ENCODE assay signal across 7 cellular contexts in genomic region chr11:46618789-46619188, GRCh38. TPM values are rescaled to one million over a fixed set of nuclear protein-coding genes. Genes with fewer than 3 reads are reported as not detected.
DNase-seq lines count a peak whose midpoint lies in the region; ATAC-seq and TF ChIP-seq lines count a peak whose summit lies in the region.

No MANE protein-coding gene starts in this region.

- peaks cover 11% of the 10 kb centered on the region for H3K4me1 ChIP-seq in GM23338 (ENCODE audit: insufficient read depth)
- peaks cover 28% of the 10 kb centered on the region for H3K4me1 ChIP-seq in OCI-LY7 (ENCODE audit: insufficient read depth, low read length, poor library complexity, severe bottlenecking)
- H3K4me1 ChIP-seq in duodenal mucosa (ENCODE audit: control insufficient read depth in 1 of 2, insufficient read depth in 2 of 2, low read length in 2 of 2) = peaks cover 20 to 24% of the 10 kb centered on the region in 2 donors

- H3F3A ChIP-seq in GM23338 (replicated peaks; ENCODE audit: low read depth) = peaks cover 15% of the 10 kb centered on the region; the same call in 1 of the 2 replicates

- H3K27me3 Mint-ChIP-seq in GM23338 (ENCODE audit: insufficient read depth, low read depth, poor library complexity) = peaks cover 6% of the 10 kb centered on the region
- no peaks in the 10 kb centered on the region for H3K27me3 Mint-ChIP-seq in progenitor cell of endocrine pancreas

- H3K27me3 ChIP-seq in GM23338 (ENCODE audit: insufficient read depth) = no peaks in the 10 kb centered on the region
- no peaks in the 10 kb centered on the region for H3K27me3 ChIP-seq in duodenal mucosa (ENCODE audit: control insufficient read depth in 1 of 2, insufficient read depth in 2 of 2, low read length in 2 of 2)

- H3K4me3 Mint-ChIP-seq in GM23338 = peak overlapping the region; percentile 93
- H3K4me3 Mint-ChIP-seq in progenitor cell of endocrine pancreas (ENCODE audit: low read depth) = peak overlapping the region; percentile 99

- H3K27ac ChIP-seq in GM23338 (ENCODE audit: low read depth) (0 out of 2 replicates have a peak overlapping the region, but pooled peaks have one; percentile 40), OCI-LY7 (ENCODE audit: low read depth, low read length, poor library complexity, severe bottlenecking) (no peak overlapping the region), duodenal mucosa (ENCODE audit: low read depth, low read length) (no peak overlapping the region)

- H3K9ac ChIP-seq in duodenal mucosa (ENCODE audit: low read depth in 1 of 2, low read length in 2 of 2) = peak overlapping the region in 1 of 2 donors; percentile 99

- H3K9me3 Mint-ChIP-seq in GM23338 (no peaks in the 10 kb centered on the region), progenitor cell of endocrine pancreas (ENCODE audit: low read depth) (no peaks in the 10 kb centered on the region)

- ATAC-seq in GM23338 = no peak
- ATAC-seq in GM18505 (IDR thresholded peaks at IDR 0.05; ENCODE audit: unreplicated experiment) = no peak

- H3K4me3 ChIP-seq in GM23338 (peak overlapping the region; percentile 99; the same call in 1 of the 2 replicates), OCI-LY7 (ENCODE audit: low read depth, low read length, poor library complexity, severe bottlenecking) (peak overlapping the region; percentile 97), duodenal mucosa (ENCODE audit: low read depth in 1 of 2, low read length in 2 of 2) (peak overlapping the region; percentile 51 to 88)

- peak overlapping the region; percentile 93 for H3K4me2 ChIP-seq in GM23338
- H3K4me2 ChIP-seq in OCI-LY7 (ENCODE audit: low read length) = peak overlapping the region; percentile 86

- H3K36me3 ChIP-seq in GM23338 (ENCODE audit: insufficient read depth) (0 out of 2 replicates have a peak, but pooled peaks cover 8% of the 10 kb centered on the region), OCI-LY7 (ENCODE audit: insufficient read depth, low read length) (peaks cover 28% of the 10 kb centered on the region), duodenal mucosa (ENCODE audit: control insufficient read depth in 1 of 2, insufficient read depth in 2 of 2, low read length in 2 of 2) (peaks cover 0 to 14% of the 10 kb centered on the region in 2 donors)

- CTCF ChIA-PET in OCI-LY7 (lab: Charles Lee; ENCODE audit: unreplicated experiment) = interaction anchor here (0.8 kb wide), 1 partner anchor 24 kb away, joined by 3 read pairs; no protein-coding TSS in a partner anchor

- H3K36me3 Mint-ChIP-seq in GM23338 (ENCODE audit: low read depth) (peaks cover 15% of the 10 kb centered on the region), progenitor cell of endocrine pancreas (ENCODE audit: insufficient read depth) (peaks cover 6% of the 10 kb centered on the region)

- intact Hi-C loops in OCI-LY7 (cut with micrococcal nuclease; ENCODE audit: unreplicated experiment) = no loop called here

- H3K9me3 ChIP-seq in OCI-LY7 (ENCODE audit: low read length) (no peaks in the 10 kb centered on the region), duodenal mucosa (ENCODE audit: control insufficient read depth in 1 of 2, low read length in 2 of 2) (no peaks in the 10 kb centered on the region)

- POLR2A ChIA-PET in OCI-LY7 (lab: Charles Lee) = interaction anchor here (0.6 to 1.3 kb wide), 7 partner anchors 11 to 267 kb away, joined by 3 to 6 read pairs (median 4); partner anchors contain the start of genes ARHGAP1 and ZNF408

- peak overlapping the region; percentile 64; the same call in 1 of the 2 replicates for H3K27ac Mint-ChIP-seq in GM23338
- peak overlapping the region; percentile 93 for H3K27ac Mint-ChIP-seq in progenitor cell of endocrine pancreas

- no peak for DNase-seq in GM23338 (ENCODE audit: low spot score)
- no peak for DNase-seq in OCI-LY7 (ENCODE audit: low spot score)
- no peak for DNase-seq in progenitor cell of endocrine pancreas (ENCODE audit: low spot score, unreplicated experiment)
- DNase-seq in NCI-H1417 treated with DMSO at 0.1 percent for 48 hours (lab: John Stamatoyannopoulos, UW) = no peak
- no peak for DNase-seq in activated effector memory CD4-positive, alpha-beta T cell treated with Interleukin-2 at 50 U/mL for 16 hours

- no peak for TF ChIP-seq POLR2A in GM18505 (IDR thresholded peaks at IDR 0.05; ENCODE audit: borderline replicate concordance, extremely low read depth, insufficient read depth, insufficient read length)

- peaks cover 57% of the 10 kb centered on the region for H3K79me2 ChIP-seq in GM23338 (replicated peaks; ENCODE audit: insufficient read depth)
- H3K79me2 ChIP-seq in OCI-LY7 (ENCODE audit: insufficient read depth, low read depth, low read length) = peaks cover 41% of the 10 kb centered on the region

- BruUV-seq in OCI-LY7 (replicated peaks; lab: Mats Ljungman, UMichigan) = no TSS peak

- TF ChIP-seq CTCF in GM23338 (conservative IDR thresholded peaks at IDR 0.05; ENCODE audit: low read depth in 2 of 2) (no peak), OCI-LY7 (conservative IDR thresholded peaks at IDR 0.05; ENCODE audit: low read length) (no peak), progenitor cell of endocrine pancreas (IDR thresholded peaks at IDR 0.05; ENCODE audit: unreplicated experiment) (no peak)

- H2AFZ ChIP-seq in GM23338 (no peak overlapping the region), OCI-LY7 (ENCODE audit: low read length) (no peak overlapping the region)

- no peaks in the 10 kb centered on the region for H3K9me2 ChIP-seq in GM23338 (ENCODE audit: insufficient read depth)
- no peaks in the 10 kb centered on the region for H3K9me2 ChIP-seq in OCI-LY7 (ENCODE audit: insufficient read depth, low read length)

- H3K4me1 Mint-ChIP-seq in GM23338 = peaks cover 15% of the 10 kb centered on the region
- peaks cover 18% of the 10 kb centered on the region for H3K4me1 Mint-ChIP-seq in progenitor cell of endocrine pancreas (ENCODE audit: low read depth)

- H4K20me1 ChIP-seq in GM23338 (replicated peaks; ENCODE audit: insufficient read depth) (no peaks in the 10 kb centered on the region; the same call in 1 of the 2 replicates), OCI-LY7 (ENCODE audit: insufficient read depth, low read length) (no peaks in the 10 kb centered on the region)

TF ChIP-seq in GM23338, 12 proteins besides CTCF, POLR2A, EP300 and RAD21 (continues in another document):
- TF ChIP-seq ZNF331 (CRISPR knock-in tag; IDR thresholded peaks at IDR 0.05; ENCODE audit: low read depth) = no peak
- no peak for TF ChIP-seq STAT1 (IDR thresholded peaks at IDR 0.05; ENCODE audit: unreplicated experiment)
- TF ChIP-seq ETS1 (IDR thresholded peaks at IDR 0.05) = no peak
- TF ChIP-seq ZNF114 (CRISPR knock-in tag; IDR thresholded peaks at IDR 0.05) = no peak

RNA-seq across cellular contexts. Expression of gene ATG13, which starts 1.4 kb away (rescaled TPM):
- total RNA-seq in GM23338 (2014; rRNA removed; shearing (Covaris generic)) = 71.1 and 71.4 TPM in 2 replicates
- 32.3 and 32.9 TPM in 2 replicates for polyA plus RNA-seq in GM23338 (2016; fragmentation: Nextera tagmentation; extraction: Ambion mirVana)
- 53.2 and 60.6 TPM in 2 replicates for total RNA-seq in OCI-LY7 (2014; rRNA removed; shearing (Covaris generic))
- total RNA-seq in OCI-LY7 (2022) (46.4 and 68.6 TPM in 2 replicates), progenitor cell of endocrine pancreas (65.6 and 69.8 TPM in 2 replicates)

RNA-seq across cellular contexts. Expression of gene HARBI1, which starts 1.8 kb away (rescaled TPM):
- total RNA-seq in GM23338 (2014; rRNA removed; shearing (Covaris generic)) = 4.9 and 6.5 TPM in 2 replicates
- polyA plus RNA-seq in GM23338 (2016; fragmentation: Nextera tagmentation; extraction: Ambion mirVana) = 4.2 TPM in 2 replicates
- total RNA-seq in OCI-LY7 (2014; rRNA removed; shearing (Covaris generic)) = 4.8 and 5.2 TPM in 2 replicates
- 7.1 and 8.4 TPM in 2 replicates for total RNA-seq in OCI-LY7 (2022)
- total RNA-seq in progenitor cell of endocrine pancreas = 7.9 and 9.0 TPM in 2 replicates

RNA-seq across cellular contexts. Expression of gene AMBRA1, which starts 25.0 kb away (rescaled TPM):
- 34.8 and 42.2 TPM in 2 replicates for total RNA-seq in GM23338 (2014; rRNA removed; shearing (Covaris generic))
- polyA plus RNA-seq in GM23338 (2016; fragmentation: Nextera tagmentation; extraction: Ambion mirVana) = 8.3 and 8.9 TPM in 2 replicates
- total RNA-seq in OCI-LY7 (2014; rRNA removed; shearing (Covaris generic)) = 21.8 and 24.6 TPM in 2 replicates
- total RNA-seq in OCI-LY7 (2022) = 30.7 and 35.2 TPM in 2 replicates
- total RNA-seq in progenitor cell of endocrine pancreas = 44.0 and 45.3 TPM in 2 replicates
